23 cellular contexts compared by ENCODE assay signal in genomic region chr15:71658036-71658435, GRCh38.
"Had no signal": no experiment of that assay in that cellular context is flagged by ENCODE, and none has a peak within 500 bp of the region (broad histone marks: within the 10 kb centered on the region; RNA-seq: fewer than 3 reads in every experiment).

No MANE protein-coding gene starts in this region.

- H3K27me3 ChIP-seq: hepatocyte, pancreas, suprapubic skin, tibial artery, upper lobe of right lung, uterus had no signal

- H3K4me1 ChIP-seq: prostate gland, upper lobe of right lung, uterus had no signal

- H3K36me3 ChIP-seq: left ventricle myocardium inferior, pancreas, prostate gland, suprapubic skin, thoracic aorta, tibial artery, upper lobe of right lung, uterus had no signal

- FAIRE-seq: pancreas had no signal

- H3K4me3 ChIP-seq: hepatocyte, left ventricle myocardium inferior, lung, mucosa of descending colon, pancreas, prostate gland, skin epidermis, suprapubic skin, thoracic aorta, tibial artery, upper lobe of right lung, uterus had no signal

- H3K27ac ChIP-seq: hepatocyte, pancreas, prostate gland, skin epidermis, suprapubic skin, thoracic aorta, tibial artery, upper lobe of right lung had no signal

- H3K9me3 ChIP-seq: left ventricle myocardium inferior, mucosa of descending colon, pancreas, prostate gland, suprapubic skin, thoracic aorta, tibial artery, upper lobe of right lung, uterus had no signal

- DNase-seq: islet precursor cell; left ventricle myocardium inferior; mesendoderm; midbrain; mucosa of descending colon; naive thymus-derived CD4-positive, alpha-beta T cell; pancreas; posterior cingulate gyrus; retina; right cardiac atrium; stimulated activated CD4-positive, alpha-beta T cell treated with anti-CD3 and anti-CD28 coated beads, Interleukin-12 subunit alpha, Interleukin-12 subunit beta, amount 100 ng/mL, for 4 hours; stimulated activated CD4-positive, alpha-beta T cell treated with anti-CD3 and anti-CD28 coated beads, Interleukin-4, amount 100 ng/mL, for 24 hours; stimulated activated naive CD4-positive, alpha-beta T cell; tibial artery; trophoblast cell; upper lobe of right lung; uterus had no signal
